In the genomic region with DNA sequence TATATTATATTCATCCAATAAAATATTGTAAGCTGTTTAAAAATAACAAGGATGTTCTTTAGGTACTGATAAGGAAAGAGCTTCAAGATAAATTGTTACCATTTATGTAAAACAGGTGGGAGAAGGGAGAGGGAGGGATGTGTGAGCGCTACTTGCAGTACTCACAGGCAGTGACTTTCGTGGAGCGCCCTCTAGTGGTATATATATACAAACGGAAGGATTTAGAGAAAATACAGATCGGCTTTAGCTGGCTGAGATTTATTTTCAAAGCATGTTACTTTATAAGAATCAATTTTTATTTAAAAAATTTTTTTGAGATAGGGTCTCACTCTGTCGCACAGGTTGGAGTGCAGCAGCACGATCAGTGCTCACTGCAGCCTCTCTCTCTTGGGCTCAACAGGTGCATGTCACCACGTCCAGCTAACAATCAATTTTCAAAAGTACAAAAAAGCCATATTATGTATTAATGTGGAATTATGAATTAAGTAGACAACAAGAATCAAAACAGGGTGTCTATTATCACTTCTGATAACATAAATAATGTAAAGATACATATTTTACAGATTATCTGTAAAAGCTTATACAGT, we compare ENCODE assay signal across 8 cellular contexts. TPM values are rescaled to one million over a fixed set of nuclear protein-coding genes. Genes with fewer than 3 reads are reported as not detected.
DNase-seq lines count a peak whose midpoint lies in the region; ATAC-seq, FAIRE-seq and TF ChIP-seq lines count a peak whose summit lies in the region.

No MANE protein-coding gene starts in this region.

- no peak for FAIRE-seq in GM12878 (lab: Jason Lieb, UNC)
- FAIRE-seq in kidney (lab: Jason Lieb, UNC) = peak; percentile 72

- ATAC-seq in PC-3 (no peak), GM12878 (peak; percentile 22; the same call in 1 of the 3 replicates), GM18873 (IDR thresholded peaks at IDR 0.05; ENCODE audit: low FRiP score, unreplicated experiment) (no peak), GM21737 (IDR thresholded peaks at IDR 0.05; ENCODE audit: unreplicated experiment) (no peak)

- H3K4me1 ChIP-seq in Loucy (ENCODE audit: insufficient read depth, low read length, poor library complexity, severe bottlenecking) = peaks cover 2% of the 10 kb centered on the region
- no peaks in the 10 kb centered on the region; the same call in none of the 2 replicates for H3K4me1 ChIP-seq in PC-3 (ENCODE audit: insufficient read depth, low read length)
- H3K4me1 ChIP-seq in GM12878 (ENCODE audit: control insufficient read depth, insufficient read depth, low read length) = peaks cover 17% of the 10 kb centered on the region
- H3K4me1 ChIP-seq in kidney (ENCODE audit: control insufficient read depth in 1 of 2, insufficient read depth in 1 of 2, low read depth in 1 of 2, low read length in 2 of 2) = peaks cover 4 to 9% of the 10 kb centered on the region in 2 donors

- H3K27me3 ChIP-seq in Loucy (ENCODE audit: insufficient read depth, low read length, poor library complexity, severe bottlenecking) (no peaks in the 10 kb centered on the region), PC-3 (ENCODE audit: low read length) (no peaks in the 10 kb centered on the region), GM12878 (replicated peaks in 1 of 2; ENCODE audit: control insufficient read depth in 2 of 2, insufficient read depth in 2 of 2, low read length in 1 of 2) (no peaks in the 10 kb centered on the region)

- H3K9me3 ChIP-seq in Loucy (ENCODE audit: insufficient read depth, low read depth, low read length) (no peaks in the 10 kb centered on the region), PC-3 (ENCODE audit: low read length) (no peaks in the 10 kb centered on the region), GM12878 (replicated peaks; ENCODE audit: control insufficient read depth, insufficient read depth, low read length) (no peaks in the 10 kb centered on the region), kidney (ENCODE audit: control insufficient read depth in 1 of 2, low read length in 2 of 2) (no peaks in the 10 kb centered on the region)

- POLR2A ChIA-PET in PC-3 (lab: Charles Lee; ENCODE audit: unreplicated experiment) (interaction anchor here (0.5 kb wide), 1 partner anchor 559 kb away, joined by 13 read pairs; no protein-coding TSS in a partner anchor), GM12878 (lab: Charles Lee) (interaction anchor here (0.7 to 0.9 kb wide), 2 partner anchors 69 to 105 kb away, joined by 3 read pairs; no protein-coding TSS in a partner anchor)

- H4K20me1 ChIP-seq in Loucy (ENCODE audit: insufficient read depth, low read length, poor library complexity, severe bottlenecking) = no peaks in the 10 kb centered on the region
- H4K20me1 ChIP-seq in PC-3 (ENCODE audit: low read length) = no peaks in the 10 kb centered on the region
- H4K20me1 ChIP-seq in GM12878 (ENCODE audit: control insufficient read depth, insufficient read depth) = no peaks in the 10 kb centered on the region

- H3K36me3 ChIP-seq in Loucy (ENCODE audit: insufficient read depth, low read length) (no peaks in the 10 kb centered on the region), PC-3 (ENCODE audit: low read depth, low read length) (no peaks in the 10 kb centered on the region), GM12878 (ENCODE audit: control insufficient read depth in 2 of 2, insufficient read depth in 2 of 2, low read length in 1 of 2) (no peaks in the 10 kb centered on the region), kidney (ENCODE audit: control insufficient read depth in 1 of 2, insufficient read depth in 2 of 2, low read length in 2 of 2) (no peaks in the 10 kb centered on the region)

- no peaks in the 10 kb centered on the region for H3F3A ChIP-seq in Loucy (ENCODE audit: low read depth)
- H3F3A ChIP-seq in PC-3 (ENCODE audit: low read length, unreplicated experiment) = no peaks in the 10 kb centered on the region

- no TSS peak for BruUV-seq in PC-3 (replicated peaks; lab: Mats Ljungman, UMichigan)
- BruUV-seq in GM12878 (replicated peaks; lab: Mats Ljungman, UMichigan) = no TSS peak

- H3K9me2 ChIP-seq in Loucy (replicated peaks; ENCODE audit: low read depth, low read length) = no peaks in the 10 kb centered on the region
- no peaks in the 10 kb centered on the region for H3K9me2 ChIP-seq in PC-3 (replicated peaks; ENCODE audit: low read length)

- RAD21 ChIA-PET in GM12878 (lab: Charles Lee; ENCODE audit: unreplicated experiment) = interaction anchor here (1.1 to 2.6 kb wide), 6 partner anchors 11 to 277 kb away, joined by 4 to 9 read pairs (median 6); no protein-coding TSS in a partner anchor

- in situ Hi-C loops in GM12878 (cut with MboI) = no loop called here

- peak; percentile 31; the same call in 1 of the 2 replicates for TF ChIP-seq RAD21 in GM12878 (IDR thresholded peaks at IDR 0.05; ENCODE audit: insufficient read depth, low read depth, low read length)

- H3K9ac ChIP-seq in Loucy (ENCODE audit: low read depth, low read length, poor library complexity, severe bottlenecking) (no peak overlapping the region), PC-3 (ENCODE audit: low read length) (no peak overlapping the region), GM12878 (ENCODE audit: control insufficient read depth, insufficient read depth, low read length) (no peak overlapping the region), kidney (ENCODE audit: low read length in 2 of 2) (no peak overlapping the region)

- WGBS in GM12878 (ENCODE audit: insufficient coverage, insufficient replicate concordance, low lambda C conversion rate, missing lambda C conversion rate) = 15% methylated on average over 8 of the region's 8 CpGs

- TF ChIP-seq CTCF in Loucy (conservative IDR thresholded peaks at IDR 0.05; ENCODE audit: low read length) (peak; percentile 72), PC-3 (conservative IDR thresholded peaks at IDR 0.05; ENCODE audit: low read depth, low read length) (peak; percentile 84), GM12878 (IDR thresholded peaks at IDR 0.05 in 2 of 3, conservative IDR thresholded peaks at IDR 0.05 in 1 of 3; ENCODE audit: control insufficient read depth in 2 of 3, extremely low read depth in 1 of 3, insufficient read depth in 1 of 3, low read depth in 3 of 3, low read length in 3 of 3) (peak; percentile 62 to 74 (median 63)), kidney (IDR thresholded peaks at IDR 0.05; ENCODE audit: borderline replicate concordance, extremely low read depth, insufficient read depth) (peak; percentile 62)

- CTCF ChIA-PET in PC-3 (lab: Charles Lee) (interaction anchor here (0.6 to 2.6 kb wide), 9 partner anchors 10 to 814 kb away, joined by 3 to 11 read pairs (median 4); partner anchors contain the start of gene GABBR1), GM12878 (lab: Yijun Ruan, JAX) (interaction anchor here (0.6 to 9.9 kb wide), 72 partner anchors 8 to 1075 kb away, joined by 3 to 113 read pairs (median 4); partner anchors contain the start of genes GABBR1, OR12D3 and UBD)

- no peak overlapping the region for H3K4me2 ChIP-seq in Loucy (ENCODE audit: low read depth, low read length, poor library complexity, severe bottlenecking)
- H3K4me2 ChIP-seq in PC-3 (ENCODE audit: low read length) = no peak overlapping the region
- H3K4me2 ChIP-seq in GM12878 (ENCODE audit: control insufficient read depth, insufficient read depth) = no peak overlapping the region

- SMC1A ChIA-PET in GM12878 (lab: Charles Lee; ENCODE audit: uncharacterized antibody, unreplicated experiment) = interaction anchor here (0.6 to 2.5 kb wide), 22 partner anchors 9 to 816 kb away, joined by 3 to 14 read pairs (median 4); no protein-coding TSS in a partner anchor

- H2AFZ ChIP-seq in Loucy (ENCODE audit: low read length) = no peak overlapping the region
- no peak overlapping the region for H2AFZ ChIP-seq in PC-3 (ENCODE audit: low read length)
- no peak overlapping the region for H2AFZ ChIP-seq in GM12878 (ENCODE audit: control insufficient read depth, low read depth, low read length)

- peak; percentile 73 for DNase-seq in Daoy (ENCODE audit: low read depth)
- DNase-seq in PC-3 = peak; percentile 70
- DNase-seq in GM12878 (ENCODE audit: low read depth, low spot score) = no peak
- DNase-seq in kidney = no peak
- peak; percentile 37 for DNase-seq in stimulated activated CD8-positive, alpha-beta memory T cell treated with anti-CD3 and anti-CD28 coated beads, Interleukin-4, amount 100 ng/mL, for 48 hours

- TF ChIP-seq POLR2A in GM12878 (IDR thresholded peaks at IDR 0.05; ENCODE audit: low read depth, low read length) = no peak

- TF ChIP-seq EP300 in GM12878 (IDR thresholded peaks at IDR 0.05; ENCODE audit: borderline replicate concordance in 1 of 2, control insufficient read depth in 1 of 2, low read depth in 2 of 2, low read length in 2 of 2) = no peak

- H3K27ac ChIP-seq in PC-3 (ENCODE audit: low read length) (no peak overlapping the region), GM12878 (ENCODE audit: control insufficient read depth, insufficient read depth) (no peak overlapping the region), kidney (ENCODE audit: low read depth in 2 of 2, low read length in 2 of 2) (no peak overlapping the region)

- H3K4me3 ChIP-seq in Loucy (ENCODE audit: low read length, poor library complexity, severe bottlenecking) (no peak overlapping the region), PC-3 (ENCODE audit: low read length) (no peak overlapping the region), GM12878 (no peak overlapping the region), kidney (ENCODE audit: low read length in 2 of 2) (no peak overlapping the region)

- H3K79me2 ChIP-seq in Loucy (ENCODE audit: insufficient read depth, low read length) = no peaks in the 10 kb centered on the region
- no peaks in the 10 kb centered on the region for H3K79me2 ChIP-seq in PC-3 (ENCODE audit: low read length)
- no peaks in the 10 kb centered on the region for H3K79me2 ChIP-seq in GM12878 (ENCODE audit: control insufficient read depth, insufficient read depth, low read length)

- intact Hi-C loops in PC-3 (cut with micrococcal nuclease) (loop anchor here (5.0 kb wide), 1 partner anchor 184 kb away; no protein-coding TSS in a partner anchor), GM12878 (cut with micrococcal nuclease; ENCODE audit: unreplicated experiment) (loop anchor here (10.0 kb wide), 1 partner anchor 101 kb away; no protein-coding TSS in a partner anchor), kidney (cut with DNase I) (no loop called here)

RNA-seq across cellular contexts. Expression of gene MOG, which starts 3.3 kb away (rescaled TPM):
- not detected in 2 replicates for total RNA-seq in Daoy (2014; rRNA removed; shearing (Covaris generic))
- total RNA-seq in PC-3 (2014; rRNA removed) = not detected in 2 replicates
- not detected in 2 replicates for total RNA-seq in GM12878 (2013; cell fraction: nucleolus; rRNA removed)
- total RNA-seq in GM12878 (2014; rRNA removed) = not detected in 2 replicates
- not detected in 2 replicates for total RNA-seq in GM12878 (2014; rRNA removed; fragmentation: Illumina TruSeq; extraction: Trizol)
- total RNA-seq in GM12878 (2021) = not detected in 2 replicates
- not detected for polyA plus RNA-seq in GM12878 (2011; ENCODE audit: low read depth)
- not detected in 2 replicates for polyA plus RNA-seq in GM12878 (2011; rRNA removed)
- polyA plus RNA-seq in GM12878 (2011; cell fraction: cytosol; rRNA removed) = not detected in 2 replicates
- not detected in 2 replicates for polyA plus RNA-seq in GM12878 (2011; cell fraction: nucleus; rRNA removed)
- 0.11 and 0.20 TPM in 2 replicates for polyA plus RNA-seq in GM12878 (2012)
- polyA plus RNA-seq in GM12878 (2014; fragmentation: Illumina TruSeq; extraction: Trizol) = 0.30 TPM in 1 of 2 replicates, not detected in the other
- polyA plus RNA-seq in GM12878 (2014; fragmentation: Nextera tagmentation; extraction: Ambion mirVana) = not detected
- not detected in 2 replicates for polyA plus RNA-seq in GM12878 (2014; rRNA removed)
- polyA plus RNA-seq in GM12878 (2016; fragmentation: Nextera tagmentation; extraction: Ambion mirVana) = not detected
- not detected in 2 replicates for polyA minus RNA-seq in GM12878 (2011; rRNA and poly(A)+ RNA removed)
- polyA minus RNA-seq in GM12878 (2011; cell fraction: cytosol; rRNA and poly(A)+ RNA removed) = not detected in 2 replicates
- polyA minus RNA-seq in GM12878 (2011; cell fraction: nucleus; rRNA and poly(A)+ RNA removed) = not detected in 2 replicates
- not detected for total RNA-seq in kidney
- not detected for polyA plus RNA-seq in kidney (ENCODE audit: insufficient read depth, low read depth, low replicate concordance)

RNA-seq across cellular contexts. Expression of gene GABBR1, which starts 20.6 kb away (rescaled TPM):
- total RNA-seq in Daoy (2014; rRNA removed; shearing (Covaris generic)) = 1.3 and 4.3 TPM in 2 replicates
- total RNA-seq in PC-3 (2014; rRNA removed) (5.5 and 7.0 TPM in 2 replicates), GM12878 (2014; rRNA removed) (0.76 and 1.6 TPM in 2 replicates), GM12878 (2014; rRNA removed; fragmentation: Illumina TruSeq; extraction: Trizol) (1.2 and 1.7 TPM in 2 replicates), GM12878 (2021) (5.2 and 5.3 TPM in 2 replicates), kidney (46.7 TPM)
- total RNA-seq in GM12878 (2013; cell fraction: nucleolus; rRNA removed) = 7.9 and 10.2 TPM in 2 replicates
- polyA plus RNA-seq in GM12878 (2011; ENCODE audit: low read depth) = 4.5 TPM
- polyA plus RNA-seq in GM12878 (2011; rRNA removed) (0.27 and 0.90 TPM in 2 replicates), GM12878 (2014; fragmentation: Illumina TruSeq; extraction: Trizol) (3.9 and 4.2 TPM in 2 replicates), GM12878 (2014; fragmentation: Nextera tagmentation; extraction: Ambion mirVana) (under 1 TPM; 0.11 to 0.37 TPM), GM12878 (2014; rRNA removed) (4.7 and 5.6 TPM in 2 replicates), GM12878 (2016; fragmentation: Nextera tagmentation; extraction: Ambion mirVana) (under 1 TPM; 0.50 to 0.86 TPM), kidney (ENCODE audit: insufficient read depth, low read depth, low replicate concordance) (12.7 TPM)
- 0.24 and 0.43 TPM in 2 replicates for polyA plus RNA-seq in GM12878 (2011; cell fraction: cytosol; rRNA removed)
- 4.7 and 5.7 TPM in 2 replicates for polyA plus RNA-seq in GM12878 (2011; cell fraction: nucleus; rRNA removed)
- polyA plus RNA-seq in GM12878 (2012) = 7.2 and 8.0 TPM in 2 replicates
- polyA minus RNA-seq in GM12878 (2011; rRNA and poly(A)+ RNA removed) = 0.15 and 0.52 TPM in 2 replicates
- not detected in 2 replicates for polyA minus RNA-seq in GM12878 (2011; cell fraction: cytosol; rRNA and poly(A)+ RNA removed)
- polyA minus RNA-seq in GM12878 (2011; cell fraction: nucleus; rRNA and poly(A)+ RNA removed) = 0.60 and 1.2 TPM in 2 replicates

RNA-seq across cellular contexts. Expression of gene ZFP57, which starts 27.4 kb away (rescaled TPM):
- total RNA-seq in Daoy (2014; rRNA removed; shearing (Covaris generic)) = 0.57 TPM in 1 of 2 replicates, not detected in the other
- not detected in 2 replicates for total RNA-seq in PC-3 (2014; rRNA removed)
- not detected in 2 replicates for total RNA-seq in GM12878 (2013; cell fraction: nucleolus; rRNA removed)
- total RNA-seq in GM12878 (2014; rRNA removed) = not detected in 2 replicates
- total RNA-seq in GM12878 (2014; rRNA removed; fragmentation: Illumina TruSeq; extraction: Trizol) = not detected in 2 replicates
- total RNA-seq in GM12878 (2021) = not detected in 2 replicates
- polyA plus RNA-seq in GM12878 (2011; ENCODE audit: low read depth) = 0.85 TPM
- polyA plus RNA-seq in GM12878 (2011; rRNA removed) = not detected in 2 replicates
- not detected in 2 replicates for polyA plus RNA-seq in GM12878 (2011; cell fraction: cytosol; rRNA removed)
- polyA plus RNA-seq in GM12878 (2011; cell fraction: nucleus; rRNA removed) = not detected in 2 replicates
- polyA plus RNA-seq in GM12878 (2012) = 0.98 and 1.1 TPM in 2 replicates
- polyA plus RNA-seq in GM12878 (2014; fragmentation: Illumina TruSeq; extraction: Trizol) = not detected in 2 replicates
- not detected for polyA plus RNA-seq in GM12878 (2014; fragmentation: Nextera tagmentation; extraction: Ambion mirVana)
- not detected in 2 replicates for polyA plus RNA-seq in GM12878 (2014; rRNA removed)
- polyA plus RNA-seq in GM12878 (2016; fragmentation: Nextera tagmentation; extraction: Ambion mirVana) = not detected
- polyA minus RNA-seq in GM12878 (2011; rRNA and poly(A)+ RNA removed) = not detected in 2 replicates
- polyA minus RNA-seq in GM12878 (2011; cell fraction: cytosol; rRNA and poly(A)+ RNA removed) = not detected in 2 replicates
- polyA minus RNA-seq in GM12878 (2011; cell fraction: nucleus; rRNA and poly(A)+ RNA removed) = not detected in 2 replicates
- 1.1 TPM for total RNA-seq in kidney
- not detected for polyA plus RNA-seq in kidney (ENCODE audit: insufficient read depth, low read depth, low replicate concordance)

Comparison
In these comparisons a context has a peak if more than half of its experiments do, and no peak if none do; other contexts are left out.
1. DNase-seq: peak in Daoy (single experiment), PC-3 (single experiment) and stimulated activated CD8-positive, alpha-beta memory T cell treated with anti-CD3 and anti-CD28 coated beads, Interleukin-4, amount 100 ng/mL, for 48 hours (single experiment); none in GM12878 (single experiment) and kidney (single experiment).
2. Peak in every context shown above with its lines, with median percentiles within 50 percentile points of each other: CTCF ChIP-seq.